35 cellular contexts compared by ENCODE assay signal in genomic region chr11:42812960-42813359, GRCh38.
A peak's percentile ranks its signal among the peaks of the same experiment; 100 is the strongest.
DNase-seq lines count a peak whose midpoint lies in the region; ATAC-seq, FAIRE-seq and TF ChIP-seq lines count a peak whose summit lies in the region.
"Had no signal": no experiment of that assay in that cellular context is flagged by ENCODE, and none has a peak within 500 bp of the region (broad histone marks: within the 10 kb centered on the region; RNA-seq: fewer than 3 reads in every experiment).

No MANE protein-coding gene starts in this region.

- BruUV-seq in K562 (replicated peaks; lab: Mats Ljungman, UMichigan), result no TSS peak

- no peak for FAIRE-seq in K562 (lab: Jason Lieb, UNC)
- FAIRE-seq: A204.1, A549, D721Med had no signal

- no peak overlapping the region for H3K4me3 Mint-ChIP-seq in activated T-helper 1 cell treated with anti-CD3 and anti-CD28 coated beads, Interleukin-12 subunit alpha, Interleukin-12 subunit beta, Interleukin-2, Interleukin-4 antibody, amounts not matched to agents 30 ng/mL and 10 ng/mL and 1 ng/mL, durations not matched to agents 14 hours and 24 hours and 36 hours
- no peak overlapping the region for H3K4me3 Mint-ChIP-seq in osteocyte (ENCODE audit: unreplicated experiment)
- H3K4me3 Mint-ChIP-seq: B cell; CD14-positive monocyte; CD4-positive, alpha-beta memory T cell; CD4-positive, alpha-beta T cell; CD4-positive, CD25-positive, alpha-beta regulatory T cell; CD8-positive, alpha-beta memory T cell; CD8-positive, alpha-beta T cell had no signal

- no peaks in the 10 kb centered on the region for H3K9me3 ChIP-seq in HEK293 (ENCODE audit: control insufficient read depth, insufficient read depth, low read depth, low read length)
- no peaks in the 10 kb centered on the region for H3K9me3 ChIP-seq in K562 (replicated peaks; ENCODE audit: control insufficient read depth, insufficient read depth, low read depth, low read length)
- H3K9me3 ChIP-seq in neural cell (ENCODE audit: low read length), result no peaks in the 10 kb centered on the region
- H3K9me3 ChIP-seq: A549; BE2C; BLaER1; BLaER1 treated with 17β-estradiol and CSF1 and Interleukin-3, amounts not matched to agents 10 nM and 100 nM; Caco-2 had no signal

- no peak for ATAC-seq in K562
- ATAC-seq: A549; CD8-positive, alpha-beta T cell had no signal

- H3K27ac ChIP-seq in HEK293 (ENCODE audit: extremely low read depth, low read depth, low read length) (no peak overlapping the region), K562 (ENCODE audit: extremely low read depth, low read depth, low read length) (no peak overlapping the region), neural cell (ENCODE audit: low read length) (peak overlapping the region; percentile 67)
- H3K27ac ChIP-seq: 22Rv1; A549; BLaER1; BLaER1 treated with 17β-estradiol and CSF1 and Interleukin-3, amounts not matched to agents 10 nM and 100 nM; C4-2B had no signal

- no peak for TF ChIP-seq EP300 in K562 (IDR thresholded peaks at IDR 0.05; ENCODE audit: low read length)
- TF ChIP-seq EP300 in neural cell (conservative IDR thresholded peaks at IDR 0.05; ENCODE audit: poor library complexity, severe bottlenecking), result no peak

- H3K27me3 ChIP-seq in K562 (ENCODE audit: control insufficient read depth in 2 of 2, insufficient read depth in 2 of 2, low read length in 2 of 2) (no peaks in the 10 kb centered on the region), neural cell (ENCODE audit: insufficient read depth, low read depth, low read length) (no peaks in the 10 kb centered on the region)
- H3K27me3 ChIP-seq: BE2C; BLaER1; BLaER1 treated with 17β-estradiol and CSF1 and Interleukin-3, amounts not matched to agents 10 nM and 100 nM had no signal

- TF ChIP-seq CTCF in HEK293 (tag by site-specific recombination; IDR thresholded peaks at IDR 0.05), result no peak
- no peak for TF ChIP-seq CTCF in K562 (IDR thresholded peaks at IDR 0.05 in 2 of 3, conservative IDR thresholded peaks at IDR 0.05 in 1 of 3; ENCODE audit: insufficient read depth in 2 of 3, low read depth in 1 of 3, low read length in 3 of 3)
- TF ChIP-seq CTCF in neural cell (IDR thresholded peaks at IDR 0.05; ENCODE audit: poor library complexity, severe bottlenecking), result no peak
- TF ChIP-seq CTCF in osteocyte (IDR thresholded peaks at IDR 0.05), result no peak

- H4K20me1 ChIP-seq in K562 (replicated peaks; ENCODE audit: control insufficient read depth, insufficient read depth, low read length), result no peaks in the 10 kb centered on the region
- no peaks in the 10 kb centered on the region for H4K20me1 ChIP-seq in neural cell (ENCODE audit: insufficient read depth)
- H4K20me1 ChIP-seq: BLaER1; BLaER1 treated with 17β-estradiol and CSF1 and Interleukin-3, amounts not matched to agents 10 nM and 100 nM had no signal

- TF ChIP-seq POLR2A in K562 (conservative IDR thresholded peaks at IDR 0.05), result no peak

- H3K9me2 ChIP-seq in neural cell (ENCODE audit: insufficient read depth, low read length), result no peaks in the 10 kb centered on the region

- H3K27me3 Mint-ChIP-seq in activated T-helper 1 cell treated with anti-CD3 and anti-CD28 coated beads, Interleukin-12 subunit alpha, Interleukin-12 subunit beta, Interleukin-2, Interleukin-4 antibody, amounts not matched to agents 30 ng/mL and 10 ng/mL and 1 ng/mL, durations not matched to agents 14 hours and 24 hours and 36 hours (ENCODE audit: insufficient read depth), result no peaks in the 10 kb centered on the region
- no peaks in the 10 kb centered on the region for H3K27me3 Mint-ChIP-seq in osteocyte (ENCODE audit: unreplicated experiment)
- H3K27me3 Mint-ChIP-seq: B cell; CD4-positive, alpha-beta memory T cell; CD4-positive, alpha-beta T cell; CD4-positive, CD25-positive, alpha-beta regulatory T cell; CD8-positive, alpha-beta memory T cell had no signal

- no peaks in the 10 kb centered on the region for H3F3A ChIP-seq in neural cell (ENCODE audit: insufficient read depth, low read length, poor library complexity, severe bottlenecking)

- CTCF ChIA-PET in HEK293 (lab: Yijun Ruan, JAX), result interaction anchor here (0.6 kb wide), 2 partner anchors 39 to 103 kb away, joined by 3 to 4 read pairs; no protein-coding TSS in a partner anchor
- CTCF ChIA-PET in K562 (lab: Yijun Ruan, JAX; ENCODE audit: low intra/inter-chr PET ratio), result no interaction called here

- in situ Hi-C loops in K562 (cut with MboI), result no loop called here

- H3K4me3 ChIP-seq in HEK293 (ENCODE audit: low read depth, low read length) (no peak overlapping the region), K562 (no peak overlapping the region), neural cell (ENCODE audit: low read length) (peak overlapping the region; percentile 15)
- H3K4me3 ChIP-seq: A549; BLaER1; BLaER1 treated with 17β-estradiol and CSF1 and Interleukin-3, amounts not matched to agents 10 nM and 100 nM had no signal

- no peak overlapping the region for H3K27ac Mint-ChIP-seq in activated T-helper 1 cell treated with anti-CD3 and anti-CD28 coated beads, Interleukin-12 subunit alpha, Interleukin-12 subunit beta, Interleukin-2, Interleukin-4 antibody, amounts not matched to agents 30 ng/mL and 10 ng/mL and 1 ng/mL, durations not matched to agents 14 hours and 24 hours and 36 hours
- no peak overlapping the region for H3K27ac Mint-ChIP-seq in osteocyte (ENCODE audit: unreplicated experiment)
- H3K27ac Mint-ChIP-seq: B cell; CD14-positive monocyte; CD4-positive, alpha-beta memory T cell; CD4-positive, alpha-beta T cell; CD4-positive, CD25-positive, alpha-beta regulatory T cell; CD8-positive, alpha-beta memory T cell; CD8-positive, alpha-beta T cell had no signal

- H2AFZ ChIP-seq in K562 (ENCODE audit: low read depth, low read length), result no peak overlapping the region
- H2AFZ ChIP-seq in neural cell (ENCODE audit: low read depth, low read length), result no peak overlapping the region

- POLR2A ChIA-PET in HEK293 (lab: Yijun Ruan, JAX), result no interaction called here
- POLR2A ChIA-PET in K562 (lab: Yijun Ruan, JAX), result no interaction called here

- TF ChIP-seq RAD21 in K562 (CRISPR knock-in tag; conservative IDR thresholded peaks at IDR 0.05 in 1 of 2, IDR thresholded peaks at IDR 0.05 in 1 of 2) (no peak), neural cell (conservative IDR thresholded peaks at IDR 0.05) (no peak)

- H3K9me3 Mint-ChIP-seq in activated T-helper 1 cell treated with anti-CD3 and anti-CD28 coated beads, Interleukin-12 subunit alpha, Interleukin-12 subunit beta, Interleukin-2, Interleukin-4 antibody, amounts not matched to agents 30 ng/mL and 10 ng/mL and 1 ng/mL, durations not matched to agents 14 hours and 24 hours and 36 hours, result no peaks in the 10 kb centered on the region
- peaks cover 20% of the 10 kb centered on the region for H3K9me3 Mint-ChIP-seq in osteocyte (ENCODE audit: unreplicated experiment)
- H3K9me3 Mint-ChIP-seq: CD14-positive monocyte had no signal

- no peak for DNase-seq in K562 (ENCODE audit: extremely low read depth in 1 of 4, low spot score in 3 of 4)
- no peak for DNase-seq in NCI-H1105 (lab: John Stamatoyannopoulos, UW)
- no peak for DNase-seq in activated T-helper 1 cell treated with anti-CD3 and anti-CD28 coated beads, Interleukin-12 subunit alpha, Interleukin-12 subunit beta, Interleukin-2, Interleukin-4 antibody, amounts not matched to agents 30 ng/mL and 10 ng/mL and 1 ng/mL, durations not matched to agents 14 hours and 24 hours and 36 hours (ENCODE audit: low spot score)
- no peak for DNase-seq in osteocyte (ENCODE audit: extremely low spot score, unreplicated experiment)
- DNase-seq: 8988T; ACHN; AML-193; BE2C; C1 segment of cervical spinal cord; Caco-2; Calu3; CD4-positive, alpha-beta memory T cell; CD4-positive, alpha-beta T cell; CD4-positive, CD25-positive, alpha-beta regulatory T cell; CD8-positive, alpha-beta memory T cell; CD8-positive, alpha-beta T cell; COR-L47; DMS 273 treated with DMSO at 0.1 percent for 48 hours; DMS153; DMS53; DMS79; DMS79 treated with DMSO at 0.1 percent for 48 hours; DND-41; EL had no signal

- H3K4me1 Mint-ChIP-seq in activated T-helper 1 cell treated with anti-CD3 and anti-CD28 coated beads, Interleukin-12 subunit alpha, Interleukin-12 subunit beta, Interleukin-2, Interleukin-4 antibody, amounts not matched to agents 30 ng/mL and 10 ng/mL and 1 ng/mL, durations not matched to agents 14 hours and 24 hours and 36 hours (ENCODE audit: low read depth), result no peaks in the 10 kb centered on the region
- H3K4me1 Mint-ChIP-seq in osteocyte (ENCODE audit: unreplicated experiment), result no peaks in the 10 kb centered on the region
- H3K4me1 Mint-ChIP-seq: B cell; CD14-positive monocyte; CD4-positive, alpha-beta memory T cell; CD4-positive, CD25-positive, alpha-beta regulatory T cell; CD8-positive, alpha-beta memory T cell had no signal

- no peak overlapping the region for H3K4me2 ChIP-seq in K562 (ENCODE audit: insufficient read depth, low read length)
- H3K4me2 ChIP-seq in neural cell (ENCODE audit: low read length), result no peak overlapping the region
- H3K4me2 ChIP-seq: A549; BLaER1; BLaER1 treated with 17β-estradiol and CSF1 and Interleukin-3, amounts not matched to agents 10 nM and 100 nM had no signal

- no peaks in the 10 kb centered on the region for H3K79me2 ChIP-seq in K562 (ENCODE audit: control insufficient read depth, insufficient read depth, low read length)
- no peaks in the 10 kb centered on the region for H3K79me2 ChIP-seq in neural cell (replicated peaks; ENCODE audit: insufficient read depth, low read length)

- H3K36me3 ChIP-seq in HEK293 (ENCODE audit: control insufficient read depth in 2 of 2, insufficient read depth in 1 of 2, low read length in 2 of 2), result no peaks in the 10 kb centered on the region
- no peaks in the 10 kb centered on the region for H3K36me3 ChIP-seq in K562 (ENCODE audit: control insufficient read depth, insufficient read depth, low read length)
- no peaks in the 10 kb centered on the region for H3K36me3 ChIP-seq in neural cell (ENCODE audit: insufficient read depth, low read length)
- H3K36me3 ChIP-seq: BE2C; BLaER1; BLaER1 treated with 17β-estradiol and CSF1 and Interleukin-3, amounts not matched to agents 10 nM and 100 nM had no signal

- no peaks in the 10 kb centered on the region for H3K36me3 Mint-ChIP-seq in activated T-helper 1 cell treated with anti-CD3 and anti-CD28 coated beads, Interleukin-12 subunit alpha, Interleukin-12 subunit beta, Interleukin-2, Interleukin-4 antibody, amounts not matched to agents 30 ng/mL and 10 ng/mL and 1 ng/mL, durations not matched to agents 14 hours and 24 hours and 36 hours (ENCODE audit: low read depth)
- H3K36me3 Mint-ChIP-seq in osteocyte (ENCODE audit: unreplicated experiment), result no peaks in the 10 kb centered on the region
- H3K36me3 Mint-ChIP-seq: CD14-positive monocyte; CD4-positive, alpha-beta memory T cell; CD4-positive, CD25-positive, alpha-beta regulatory T cell; CD8-positive, alpha-beta memory T cell; CD8-positive, alpha-beta T cell had no signal

- H3K9me1 ChIP-seq in K562 (ENCODE audit: control insufficient read depth, insufficient read depth, low read length), result no peaks in the 10 kb centered on the region

- intact Hi-C loops in K562 (cut with micrococcal nuclease), result no loop called here
- intact Hi-C loops in activated T-helper 1 cell treated with anti-CD3 and anti-CD28 coated beads, Interleukin-12 subunit alpha, Interleukin-12 subunit beta, Interleukin-2, Interleukin-4 antibody, amounts not matched to agents 30 ng/mL and 10 ng/mL and 1 ng/mL, durations not matched to agents 14 hours and 24 hours and 36 hours (cut with micrococcal nuclease), result no loop called here

- H3K9ac ChIP-seq in K562 (ENCODE audit: insufficient read depth in 1 of 2, low read depth in 2 of 2, low read length in 2 of 2), result no peak overlapping the region
- H3K9ac ChIP-seq in neural cell (ENCODE audit: low read length), result no peak overlapping the region
- H3K9ac ChIP-seq: BLaER1; BLaER1 treated with 17β-estradiol and CSF1 and Interleukin-3, amounts not matched to agents 10 nM and 100 nM had no signal

- H3K4me1 ChIP-seq in HEK293 (ENCODE audit: control insufficient read depth, insufficient read depth, low read length) (no peaks in the 10 kb centered on the region), K562 (replicated peaks in 1 of 2; ENCODE audit: control insufficient read depth in 2 of 2, insufficient read depth in 2 of 2, low read length in 2 of 2) (no peaks in the 10 kb centered on the region)
- H3K4me1 ChIP-seq: A549; BE2C; BLaER1; BLaER1 treated with 17β-estradiol and CSF1 and Interleukin-3, amounts not matched to agents 10 nM and 100 nM; Caco-2 had no signal

- 4% methylated on average over 2 of the region's 2 CpGs for WGBS in K562 (ENCODE audit: insufficient coverage, low coverage, missing lambda C conversion rate)
